36 cellular contexts compared by ENCODE assay signal in genomic region chr9:128180001-128180400, GRCh38. TPM values are rescaled to one million over a fixed set of nuclear protein-coding genes. Genes with fewer than 3 reads are reported as not detected.
"Had no signal": no experiment of that assay in that cellular context is flagged by ENCODE, and none has a peak within 500 bp of the region (broad histone marks: within the 10 kb centered on the region; RNA-seq: fewer than 3 reads in every experiment).

No MANE protein-coding gene starts in this region.

- H3K27ac Mint-ChIP-seq: activated B cell treated with CpG ODN at 0.5 μM for 24 hours; activated CD4-positive, alpha-beta memory T cell treated with anti-CD3 and anti-CD28 coated beads for 36 hours; activated CD4-positive, alpha-beta T cell treated with anti-CD3 and anti-CD28 coated beads, Interleukin-2, amount 10 ng/mL, durations not matched to agents 24 days and 14 days; activated CD8-positive, alpha-beta T cell treated with anti-CD3 and anti-CD28 coated beads for 36 hours; activated naive CD4-positive, alpha-beta T cell treated with anti-CD3 and anti-CD28 coated beads, Interleukin-2, amount 10 ng/mL, durations not matched to agents 7 days and 5 days; activated naive CD4-positive, alpha-beta T cell treated with anti-CD3 and anti-CD28 coated beads, Interleukin-2, amount 50 U/mL, for 24 hours; activated naive CD8-positive, alpha-beta T cell; activated naive CD8-positive, alpha-beta T cell treated with anti-CD3 and anti-CD28 coated beads, Interleukin-2, amount 10 ng/mL, durations not matched to agents 7 days and 5 days; activated naive CD8-positive, alpha-beta T cell treated with anti-CD3 and anti-CD28 coated beads, Interleukin-2, amount 50 U/mL, for 24 hours; activated T-helper 2 cell treated with anti-CD3 and anti-CD28 coated beads, Interferon-gamma antibody, Interleukin-2, Interleukin-4, amounts not matched to agents 10 μg/mL and 5 μg/mL and 100 μg/mL, durations not matched to agents 14 hours and 24 hours and 36 hours; brain; T-helper 1 cell treated with Interleukin-12 subunit alpha and Interleukin-12 subunit beta and Interleukin-4 antibody, amounts not matched to agents 30 μg/mL and 1 μg/mL, for 36 hours; T-helper 2 cell treated with Interferon-gamma antibody and Interleukin-4, amounts not matched to agents 5 μg/mL and 100 μg/mL, for 36 hours had no signal

- H3K27ac ChIP-seq: ascending aorta, cardiac muscle cell, VCaP had no signal

- H3K9me3 ChIP-seq: ascending aorta had no signal

- H3K27me3 ChIP-seq: ascending aorta, cardiac muscle cell had no signal

- ATAC-seq: activated CD8-positive, alpha-beta T cell treated with anti-CD3 and anti-CD28 coated beads for 36 hours; activated naive CD8-positive, alpha-beta T cell treated with anti-CD3 and anti-CD28 coated beads, Interleukin-2, amount 50 U/mL, for 24 hours had no signal

- H3K27me3 Mint-ChIP-seq: activated B cell treated with CpG ODN at 0.5 μM for 24 hours; activated CD4-positive, alpha-beta memory T cell treated with anti-CD3 and anti-CD28 coated beads for 36 hours; activated CD4-positive, alpha-beta T cell treated with anti-CD3 and anti-CD28 coated beads, Interleukin-2, amount 10 ng/mL, durations not matched to agents 24 days and 14 days; activated CD8-positive, alpha-beta T cell treated with anti-CD3 and anti-CD28 coated beads for 36 hours; activated naive CD4-positive, alpha-beta T cell treated with anti-CD3 and anti-CD28 coated beads, Interleukin-2, amount 10 ng/mL, durations not matched to agents 7 days and 5 days; activated naive CD4-positive, alpha-beta T cell treated with anti-CD3 and anti-CD28 coated beads, Interleukin-2, amount 50 U/mL, for 24 hours; activated naive CD8-positive, alpha-beta T cell; activated naive CD8-positive, alpha-beta T cell treated with anti-CD3 and anti-CD28 coated beads, Interleukin-2, amount 10 ng/mL, durations not matched to agents 7 days and 5 days; activated naive CD8-positive, alpha-beta T cell treated with anti-CD3 and anti-CD28 coated beads, Interleukin-2, amount 50 U/mL, for 24 hours; central memory CD8-positive, alpha-beta T cell had no signal

- DNase-seq: activated B cell treated with CpG ODN at 0.5 μM for 24 hours; activated CD4-positive, alpha-beta memory T cell treated with anti-CD3 and anti-CD28 coated beads for 36 hours; activated CD4-positive, alpha-beta T cell treated with anti-CD3 and anti-CD28 coated beads for 4 hours; activated CD4-positive, alpha-beta T cell treated with anti-CD3 and anti-CD28 coated beads, Interleukin-2, amount 10 ng/mL, durations not matched to agents 24 days and 14 days; activated CD4-positive, alpha-beta T cell treated with anti-CD3 and anti-CD28 coated beads, Interleukin-2, amount 50 U/mL, for 1 hour; activated CD4-positive, alpha-beta T cell treated with anti-CD3 and anti-CD28 coated beads, Interleukin-2, amount 50 U/mL, for 4 hours; activated CD4-positive, CD25-positive, alpha-beta regulatory T cell treated with anti-CD3 and anti-CD28 coated beads, Interleukin-2, amount 50 U/mL, for 72 hours; activated CD8-positive, alpha-beta memory T cell treated with anti-CD3 and anti-CD28 coated beads, Interleukin-2, amount 50 U/mL, for 4 hours; activated CD8-positive, alpha-beta T cell treated with anti-CD3 and anti-CD28 coated beads for 36 hours; activated effector memory CD4-positive, alpha-beta T cell treated with Interleukin-2 at 50 U/mL for 16 hours; activated gamma-delta T cell; activated naive CD4-positive, alpha-beta T cell treated with anti-CD3 and anti-CD28 coated beads, Interleukin-2, amount 10 ng/mL, durations not matched to agents 7 days and 5 days; activated naive CD4-positive, alpha-beta T cell treated with Interleukin-2 at 50 U/mL for 16 hours; activated naive CD8-positive, alpha-beta T cell treated with anti-CD3 and anti-CD28 coated beads, Interleukin-2, amount 10 ng/mL, durations not matched to agents 7 days and 5 days; activated naive CD8-positive, alpha-beta T cell treated with anti-CD3 and anti-CD28 coated beads, Interleukin-2, amount 50 U/mL, for 24 hours; activated T-cell treated with anti-CD3 and anti-CD28 coated beads for 4 hours; activated T-cell treated with anti-CD3 and anti-CD28 coated beads, Interleukin-2, amount 50 U/mL, for 1 hour; activated T-cell treated with anti-CD3 and anti-CD28 coated beads, Interleukin-2, amount 50 U/mL, for 48 hours; amygdala; anterior cingulate cortex; caudate nucleus; cerebellar nuclear complex; T-helper 1 cell; T-helper 2 cell; T-helper 9 cell had no signal

- H3K4me3 ChIP-seq: ascending aorta, cardiac muscle cell had no signal

- H3K4me3 Mint-ChIP-seq: activated B cell treated with CpG ODN at 0.5 μM for 24 hours; activated CD4-positive, alpha-beta memory T cell treated with anti-CD3 and anti-CD28 coated beads for 36 hours; activated CD4-positive, alpha-beta T cell treated with anti-CD3 and anti-CD28 coated beads, Interleukin-2, amount 10 ng/mL, durations not matched to agents 24 days and 14 days; activated CD8-positive, alpha-beta T cell treated with anti-CD3 and anti-CD28 coated beads for 36 hours; activated naive CD4-positive, alpha-beta T cell treated with anti-CD3 and anti-CD28 coated beads, Interleukin-2, amount 10 ng/mL, durations not matched to agents 7 days and 5 days; activated naive CD4-positive, alpha-beta T cell treated with anti-CD3 and anti-CD28 coated beads, Interleukin-2, amount 50 U/mL, for 24 hours; activated naive CD8-positive, alpha-beta T cell; activated naive CD8-positive, alpha-beta T cell treated with anti-CD3 and anti-CD28 coated beads, Interleukin-2, amount 10 ng/mL, durations not matched to agents 7 days and 5 days; activated naive CD8-positive, alpha-beta T cell treated with anti-CD3 and anti-CD28 coated beads, Interleukin-2, amount 50 U/mL, for 24 hours; brain; central memory CD8-positive, alpha-beta T cell; T-helper 1 cell treated with Interleukin-12 subunit alpha and Interleukin-12 subunit beta and Interleukin-4 antibody, amounts not matched to agents 30 μg/mL and 1 μg/mL, for 36 hours; T-helper 2 cell treated with Interferon-gamma antibody and Interleukin-4, amounts not matched to agents 5 μg/mL and 100 μg/mL, for 36 hours had no signal

- H3K4me1 Mint-ChIP-seq: activated B cell treated with CpG ODN at 0.5 μM for 24 hours; activated naive CD4-positive, alpha-beta T cell treated with anti-CD3 and anti-CD28 coated beads, Interleukin-2, amount 10 ng/mL, durations not matched to agents 7 days and 5 days; activated naive CD4-positive, alpha-beta T cell treated with anti-CD3 and anti-CD28 coated beads, Interleukin-2, amount 50 U/mL, for 24 hours; brain had no signal

- H3K9me3 Mint-ChIP-seq: activated B cell treated with CpG ODN at 0.5 μM for 24 hours; activated CD8-positive, alpha-beta T cell treated with anti-CD3 and anti-CD28 coated beads for 36 hours; activated naive CD4-positive, alpha-beta T cell treated with anti-CD3 and anti-CD28 coated beads, Interleukin-2, amount 50 U/mL, for 24 hours; activated naive CD8-positive, alpha-beta T cell treated with anti-CD3 and anti-CD28 coated beads, Interleukin-2, amount 50 U/mL, for 24 hours; central memory CD8-positive, alpha-beta T cell had no signal

- H3K4me1 ChIP-seq: ascending aorta had no signal

RNA-seq across cellular contexts. Expression of gene LCN2, which starts 30.7 kb away (rescaled TPM):
- total RNA-seq: activated B cell treated with CpG ODN at 0.5 μM for 24 hours; activated CD4-positive, alpha-beta memory T cell treated with anti-CD3 and anti-CD28 coated beads for 36 hours; activated CD4-positive, alpha-beta T cell treated with anti-CD3 and anti-CD28 coated beads, Interleukin-2, amount 10 ng/mL, durations not matched to agents 24 days and 14 days; activated CD8-positive, alpha-beta memory T cell treated with anti-CD3 and anti-CD28 coated beads for 36 hours; activated CD8-positive, alpha-beta T cell treated with anti-CD3 and anti-CD28 coated beads for 36 hours; activated naive CD8-positive, alpha-beta T cell treated with anti-CD3 and anti-CD28 coated beads, Interleukin-2, amount 10 ng/mL, durations not matched to agents 7 days and 5 days; activated T-helper 2 cell treated with anti-CD3 and anti-CD28 coated beads, Interferon-gamma antibody, Interleukin-2, Interleukin-4, amounts not matched to agents 10 μg/mL and 5 μg/mL and 100 μg/mL, durations not matched to agents 14 hours and 24 hours and 36 hours; ascending aorta; cardiac muscle cell had no signal
- polyA plus RNA-seq: cardiac muscle cell had no signal
